In genomic region chr19:5567971-5568407, GRCh38 we compare ENCODE assay signal across 1 cellular context.
TF ChIP-seq lines count a peak whose summit lies in the region.

No MANE protein-coding gene starts in this region.

TF ChIP-seq in A549, 52 proteins besides CTCF, POLR2A, EP300 and RAD21 (continued from another document):
- no peak for TF ChIP-seq RFX5 (IDR thresholded peaks at IDR 0.05)
- TF ChIP-seq ZSCAN20 (CRISPR knock-in tag; IDR thresholded peaks at IDR 0.05) = no peak
- TF ChIP-seq ZFP36 (IDR thresholded peaks at IDR 0.05; ENCODE audit: borderline replicate concordance, partially characterized antibody) = no peak
